In genomic region chrX:30748337-30748960, GRCh38 we compare ENCODE assay signal across 16 cellular contexts.
"Had no signal": no experiment of that assay in that cellular context is flagged by ENCODE, and none has a peak within 500 bp of the region (broad histone marks: within the 10 kb centered on the region; RNA-seq: fewer than 3 reads in every experiment).

No MANE protein-coding gene starts in this region.

- H3K27ac ChIP-seq: left ventricle myocardium inferior, right atrium auricular region, tibial nerve, vagina had no signal

- H3K27me3 Mint-ChIP-seq: activated CD4-positive, alpha-beta memory T cell treated with anti-CD3 and anti-CD28 coated beads, Interleukin-2, amount 10 ng/mL, durations not matched to agents 7 days and 5 days had no signal

- DNase-seq: activated CD4-positive, alpha-beta memory T cell treated with anti-CD3 and anti-CD28 coated beads, Interleukin-2, amount 10 ng/mL, durations not matched to agents 7 days and 5 days; activated CD4-positive, alpha-beta T cell treated with anti-CD3 and anti-CD28 coated beads for 4 hours; activated effector memory CD4-positive, alpha-beta T cell treated with Interleukin-2 at 50 U/mL for 16 hours; activated naive CD4-positive, alpha-beta T cell treated with anti-CD3 and anti-CD28 coated beads, Interleukin-2, amount 50 U/mL, for 16 hours; activated T-cell treated with anti-CD3 and anti-CD28 coated beads, Interleukin-2, amount 50 U/mL, for 24 hours; erythroblast; islet precursor cell; left ventricle myocardium inferior; posterior cingulate gyrus; stimulated activated CD4-positive, alpha-beta T cell treated with anti-CD3 and anti-CD28 coated beads, Interleukin-15, amount 100 ng/mL, for 24 hours; stimulated activated CD4-positive, alpha-beta T cell treated with anti-CD3 and anti-CD28 coated beads, Interleukin-4, amount 100 ng/mL, for 1 hour; stimulated activated naive CD4-positive, alpha-beta T cell had no signal

- H3K9me3 Mint-ChIP-seq: activated CD4-positive, alpha-beta memory T cell treated with anti-CD3 and anti-CD28 coated beads, Interleukin-2, amount 10 ng/mL, durations not matched to agents 7 days and 5 days; activated T-cell treated with anti-CD3 and anti-CD28 coated beads, Interleukin-2, amount 50 U/mL, for 24 hours; natural killer cell treated with Interleukin-12 subunit alpha and Interleukin-12 subunit beta and Interleukin-15 and Interleukin-18, amount 100 ng/mL, for 72 hours had no signal

- H3K4me1 ChIP-seq: left ventricle myocardium inferior, right atrium auricular region, tibial nerve, vagina had no signal

- H3K27me3 ChIP-seq: right atrium auricular region, tibial nerve, vagina had no signal

- ATAC-seq: natural killer cell treated with Interleukin-12 subunit alpha and Interleukin-12 subunit beta and Interleukin-15 and Interleukin-18, amount 100 ng/mL, for 72 hours had no signal

- H3K9me3 ChIP-seq: left ventricle myocardium inferior, right atrium auricular region, tibial nerve, vagina had no signal

- H3K36me3 Mint-ChIP-seq: natural killer cell treated with Interleukin-12 subunit alpha and Interleukin-12 subunit beta and Interleukin-15 and Interleukin-18, amount 100 ng/mL, for 72 hours had no signal

- H3K4me3 ChIP-seq: left ventricle myocardium inferior, right atrium auricular region, tibial nerve, vagina had no signal

- H3K4me1 Mint-ChIP-seq: activated CD4-positive, alpha-beta memory T cell treated with anti-CD3 and anti-CD28 coated beads, Interleukin-2, amount 10 ng/mL, durations not matched to agents 7 days and 5 days had no signal

- H3K27ac Mint-ChIP-seq: activated CD4-positive, alpha-beta memory T cell treated with anti-CD3 and anti-CD28 coated beads, Interleukin-2, amount 10 ng/mL, durations not matched to agents 7 days and 5 days; activated T-cell treated with anti-CD3 and anti-CD28 coated beads, Interleukin-2, amount 50 U/mL, for 24 hours; natural killer cell treated with Interleukin-12 subunit alpha and Interleukin-12 subunit beta and Interleukin-15 and Interleukin-18, amount 100 ng/mL, for 72 hours had no signal

- H3K4me3 Mint-ChIP-seq: activated CD4-positive, alpha-beta memory T cell treated with anti-CD3 and anti-CD28 coated beads, Interleukin-2, amount 10 ng/mL, durations not matched to agents 7 days and 5 days; activated T-cell treated with anti-CD3 and anti-CD28 coated beads, Interleukin-2, amount 50 U/mL, for 24 hours; natural killer cell treated with Interleukin-12 subunit alpha and Interleukin-12 subunit beta and Interleukin-15 and Interleukin-18, amount 100 ng/mL, for 72 hours had no signal

- H3K36me3 ChIP-seq: left ventricle myocardium inferior, right atrium auricular region, tibial nerve, vagina had no signal
